Comparison of ENCODE assay signal across 11 cellular contexts in the genomic region with DNA sequence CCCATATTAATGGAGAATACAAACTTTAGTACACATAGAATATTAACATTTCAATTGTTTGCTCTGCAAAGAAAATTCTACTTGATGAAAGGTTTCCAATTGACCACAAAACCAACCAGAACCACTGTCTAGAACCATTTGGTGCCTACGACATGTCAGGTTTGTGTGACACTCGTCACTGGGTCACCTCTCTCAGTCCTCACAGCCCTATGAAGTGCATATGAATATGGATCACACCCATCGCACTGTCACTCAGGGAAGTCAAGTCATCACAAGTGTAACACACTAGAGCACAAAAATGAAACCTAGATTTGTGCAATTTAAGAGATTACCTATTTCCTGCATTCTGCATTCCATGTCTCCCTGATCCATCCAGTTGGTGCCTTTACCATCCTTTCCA. TPM values are rescaled to one million over a fixed set of nuclear protein-coding genes. Genes with fewer than 3 reads are reported as not detected.
A peak's percentile ranks its signal among the peaks of the same experiment; 100 is the strongest.
DNase-seq lines count a peak whose midpoint lies in the region; ATAC-seq, FAIRE-seq and TF ChIP-seq lines count a peak whose summit lies in the region.
"Had no signal": no experiment of that assay in that cellular context is flagged by ENCODE, and none has a peak within 500 bp of the region (broad histone marks: within the 10 kb centered on the region; RNA-seq: fewer than 3 reads in every experiment).

No MANE protein-coding gene starts in this region.

- no peak for TF ChIP-seq POLR2A in GM12878 (IDR thresholded peaks at IDR 0.05; ENCODE audit: low read depth, low read length)

- H3K4me1 ChIP-seq in GM12878 (ENCODE audit: control insufficient read depth, insufficient read depth, low read length) (peaks cover 49% of the 10 kb centered on the region), small intestine (ENCODE audit: control insufficient read depth in 2 of 2, insufficient read depth in 1 of 2, low read depth in 1 of 2, low read length in 1 of 2) (peaks cover 0 to 10% of the 10 kb centered on the region in 2 donors)

- POLR2A ChIA-PET in GM12878 (lab: Charles Lee) = interaction anchor here (0.9 to 3.2 kb wide), 2 partner anchors 13 to 43 kb away, joined by 3 to 62 read pairs; partner anchors contain the start of gene PTPN2

- H3K9me3 ChIP-seq in GM12878 (replicated peaks; ENCODE audit: control insufficient read depth, insufficient read depth, low read length) (no peaks in the 10 kb centered on the region; the same call in 2 of the 3 replicates), small intestine (ENCODE audit: control insufficient read depth, low read depth) (no peaks in the 10 kb centered on the region)
- H3K9me3 ChIP-seq: A549 had no signal

- intact Hi-C loops in activated CD4-positive, alpha-beta T cell treated with anti-CD3 and anti-CD28 coated beads, Interleukin-2, amount 10 ng/mL, durations not matched to agents 24 days and 14 days (cut with micrococcal nuclease) = loop anchor here (5.0 kb wide), 1 partner anchor 107 kb away; the partner anchor contains the start of gene SEH1L
- intact Hi-C loops in GM12878 (cut with micrococcal nuclease; ENCODE audit: unreplicated experiment) = no loop called here

- H3K27me3 ChIP-seq in GM12878 (replicated peaks in 1 of 2; ENCODE audit: control insufficient read depth in 2 of 2, insufficient read depth in 2 of 2, low read length in 1 of 2) (no peaks in the 10 kb centered on the region), small intestine (ENCODE audit: control insufficient read depth in 2 of 2, insufficient read depth in 2 of 2, low read length in 2 of 2) (no peaks in the 10 kb centered on the region)

- H3K36me3 Mint-ChIP-seq in activated CD4-positive, alpha-beta T cell treated with anti-CD3 and anti-CD28 coated beads, Interleukin-2, amount 10 ng/mL, durations not matched to agents 24 days and 14 days (ENCODE audit: low read depth) = peaks cover 40% of the 10 kb centered on the region
- H3K36me3 Mint-ChIP-seq in IgD-negative memory B cell (peaks cover 8% of the 10 kb centered on the region), chondrocyte (ENCODE audit: low read depth) (peaks cover 8% of the 10 kb centered on the region)

- WGBS in GM12878 (ENCODE audit: insufficient coverage, insufficient replicate concordance, low lambda C conversion rate, missing lambda C conversion rate) = 22% methylated on average over 3 of the region's 3 CpGs
- 74 to 94% (median 80%) methylated on average over 3 of the region's 3 CpGs for WGBS in small intestine, 3 donors

- H3K79me2 ChIP-seq in GM12878 (ENCODE audit: control insufficient read depth, insufficient read depth, low read length) = peaks cover 64% of the 10 kb centered on the region

- peak; percentile 23 for ATAC-seq in GM12878
- ATAC-seq: A549 had no signal

- no peak for TF ChIP-seq RAD21 in GM12878 (IDR thresholded peaks at IDR 0.05; ENCODE audit: insufficient read depth, low read depth, low read length)

- H4K20me1 ChIP-seq in GM12878 (ENCODE audit: control insufficient read depth, insufficient read depth) = no peaks in the 10 kb centered on the region

- SMC1A ChIA-PET in GM12878 (lab: Charles Lee; ENCODE audit: uncharacterized antibody, unreplicated experiment) = interaction anchor here (1.0 to 3.0 kb wide), 5 partner anchors 10 to 45 kb away, joined by 3 to 52 read pairs (median 5); partner anchors contain the start of gene PTPN2

- H3K27ac ChIP-seq in GM12878 (ENCODE audit: control insufficient read depth, insufficient read depth) (peak overlapping the region; percentile 95), small intestine (ENCODE audit: low read depth in 1 of 2, low read length in 1 of 2) (peak overlapping the region; percentile 37 to 71)

- no peak overlapping the region for H2AFZ ChIP-seq in GM12878 (ENCODE audit: control insufficient read depth, low read depth, low read length)

- H3K4me3 Mint-ChIP-seq in activated CD4-positive, alpha-beta T cell treated with anti-CD3 and anti-CD28 coated beads, Interleukin-2, amount 10 ng/mL, durations not matched to agents 24 days and 14 days = peak overlapping the region; percentile 74
- H3K4me3 Mint-ChIP-seq in IgD-negative memory B cell (peak overlapping the region; percentile 13 to 87 (median 82)), chondrocyte (ENCODE audit: unreplicated experiment) (no peak overlapping the region)

- no peak for TF ChIP-seq EP300 in GM12878 (IDR thresholded peaks at IDR 0.05; ENCODE audit: borderline replicate concordance in 1 of 2, control insufficient read depth in 1 of 2, low read depth in 2 of 2, low read length in 2 of 2)

- in situ Hi-C loops in GM12878 (cut with MboI) = no loop called here

- H3K9ac ChIP-seq in GM12878 (ENCODE audit: control insufficient read depth, insufficient read depth, low read length) = peak overlapping the region; percentile 44

- peaks cover 65% of the 10 kb centered on the region for H3K4me1 Mint-ChIP-seq in activated CD4-positive, alpha-beta T cell treated with anti-CD3 and anti-CD28 coated beads, Interleukin-2, amount 10 ng/mL, durations not matched to agents 24 days and 14 days
- H3K4me1 Mint-ChIP-seq in IgD-negative memory B cell (peaks cover 37 to 53% (median 48%) of the 10 kb centered on the region in 3 donors), chondrocyte (ENCODE audit: low read depth) (peaks cover 58% of the 10 kb centered on the region)

- TF ChIP-seq CTCF in GM12878 (IDR thresholded peaks at IDR 0.05 in 2 of 3, conservative IDR thresholded peaks at IDR 0.05 in 1 of 3; ENCODE audit: control insufficient read depth in 2 of 3, extremely low read depth in 1 of 3, insufficient read depth in 1 of 3, low read depth in 3 of 3, low read length in 3 of 3) (no peak), chondrocyte (IDR thresholded peaks at IDR 0.05) (no peak)

- CTCF ChIA-PET in GM12878 (lab: Yijun Ruan, JAX) = interaction anchor here (0.9 to 2.2 kb wide), 6 partner anchors 37 to 156 kb away, joined by 3 to 7 read pairs (median 4); no protein-coding TSS in a partner anchor

- H3K4me3 ChIP-seq in GM12878 = peak overlapping the region; percentile 4; the same call in 1 of the 2 replicates
- H3K4me3 ChIP-seq in small intestine (ENCODE audit: low read depth in 1 of 2, low read length in 2 of 2) = no peak overlapping the region
- H3K4me3 ChIP-seq: A549 had no signal

- no peaks in the 10 kb centered on the region for H3K9me3 Mint-ChIP-seq in activated CD4-positive, alpha-beta T cell treated with anti-CD3 and anti-CD28 coated beads, Interleukin-2, amount 10 ng/mL, durations not matched to agents 24 days and 14 days
- H3K9me3 Mint-ChIP-seq in IgD-negative memory B cell (no peaks in the 10 kb centered on the region), chondrocyte (ENCODE audit: low read depth) (no peaks in the 10 kb centered on the region)

- FAIRE-seq in GM12878 (lab: Jason Lieb, UNC) (no peak), small intestine (lab: Jason Lieb, UNC) (no peak)
- FAIRE-seq: A549 had no signal

- H3K27ac Mint-ChIP-seq in activated CD4-positive, alpha-beta T cell treated with anti-CD3 and anti-CD28 coated beads, Interleukin-2, amount 10 ng/mL, durations not matched to agents 24 days and 14 days = peak overlapping the region; percentile 95
- peak overlapping the region; percentile 76 to 98 (median 90) for H3K27ac Mint-ChIP-seq in IgD-negative memory B cell
- no peak overlapping the region for H3K27ac Mint-ChIP-seq in chondrocyte (ENCODE audit: unreplicated experiment)

- no peaks in the 10 kb centered on the region for H3K27me3 Mint-ChIP-seq in activated CD4-positive, alpha-beta T cell treated with anti-CD3 and anti-CD28 coated beads, Interleukin-2, amount 10 ng/mL, durations not matched to agents 24 days and 14 days
- H3K27me3 Mint-ChIP-seq in IgD-negative memory B cell (no peaks in the 10 kb centered on the region), chondrocyte (ENCODE audit: low read depth) (no peaks in the 10 kb centered on the region)

- H3K36me3 ChIP-seq in GM12878 (ENCODE audit: control insufficient read depth in 2 of 2, insufficient read depth in 2 of 2, low read length in 1 of 2) (peaks cover 0 to 2% of the 10 kb centered on the region in 2 experiments; a peak in 1 of 4 replicates), small intestine (ENCODE audit: control insufficient read depth in 2 of 2, insufficient read depth in 2 of 2, low read length in 2 of 2) (no peaks in the 10 kb centered on the region)

- H3K4me2 ChIP-seq in GM12878 (ENCODE audit: control insufficient read depth, insufficient read depth) = peak overlapping the region; percentile 96

- RAD21 ChIA-PET in GM12878 (lab: Charles Lee; ENCODE audit: unreplicated experiment) = interaction anchor here (2.1 to 3.0 kb wide), 2 partner anchors 17 to 43 kb away, joined by 7 to 81 read pairs; partner anchors contain the start of gene PTPN2

- BruUV-seq in GM12878 (replicated peaks; lab: Mats Ljungman, UMichigan) = no TSS peak

- DNase-seq in activated CD4-positive, alpha-beta T cell treated with anti-CD3 and anti-CD28 coated beads, Interleukin-2, amount 10 ng/mL, durations not matched to agents 24 days and 14 days = peak; percentile 72
- no peak for DNase-seq in activated CD4-positive, alpha-beta T cell treated with anti-CD3 and anti-CD28 coated beads, Interleukin-2, amount 50 U/mL, for 1 hour
- DNase-seq in GM12878 (ENCODE audit: low read depth, low spot score) = no peak
- DNase-seq in small intestine = no peak
- no peak for DNase-seq in chondrocyte (ENCODE audit: low spot score)
- DNase-seq in NCI-H2081 (lab: John Stamatoyannopoulos, UW) = no peak
- no peak for DNase-seq in HK-2 (ENCODE audit: unreplicated experiment)
- DNase-seq: nucleus accumbens, T1000 had no signal

RNA-seq across cellular contexts. Expression of gene PTPN2, which starts 43.7 kb away (rescaled TPM):
- total RNA-seq in activated CD4-positive, alpha-beta T cell treated with anti-CD3 and anti-CD28 coated beads, Interleukin-2, amount 10 ng/mL, durations not matched to agents 24 days and 14 days = 68.8 and 72.5 TPM in 2 replicates
- polyA plus RNA-seq in IgD-negative memory B cell (97.8 TPM), GM12878 (2011; rRNA removed) (83.0 and 114 TPM in 2 replicates), GM12878 (2014; fragmentation: Illumina TruSeq; extraction: Trizol) (78.3 and 84.3 TPM in 2 replicates), GM12878 (2014; fragmentation: Nextera tagmentation; extraction: Ambion mirVana) (10 to 100 TPM; 54.9 to 57.9 TPM), GM12878 (2014; rRNA removed) (39.4 and 53.5 TPM in 2 replicates), GM12878 (2016; fragmentation: Nextera tagmentation; extraction: Ambion mirVana) (10 to 100 TPM; 71.3 to 80.4 TPM), small intestine (10 to 100 TPM; 25.7 to 32.0 (median 30.3) TPM)
- total RNA-seq in GM12878 (2013; cell fraction: nucleolus; rRNA removed) = 161 and 163 TPM in 2 replicates
- total RNA-seq in GM12878 (2014; rRNA removed) (46.5 and 55.7 TPM in 2 replicates), GM12878 (2014; rRNA removed; fragmentation: Illumina TruSeq; extraction: Trizol) (85.5 and 86.7 TPM in 2 replicates), GM12878 (2021) (48.0 and 53.0 TPM in 2 replicates), chondrocyte (21.9 to 29.0 TPM (median 22.2 TPM) in 3 replicates)
- polyA plus RNA-seq in GM12878 (2011; ENCODE audit: low read depth) = 28.5 TPM
- 27.7 and 31.8 TPM in 2 replicates for polyA plus RNA-seq in GM12878 (2011; cell fraction: cytosol; rRNA removed)
- polyA plus RNA-seq in GM12878 (2011; cell fraction: nucleus; rRNA removed) = 67.0 and 73.2 TPM in 2 replicates
- polyA plus RNA-seq in GM12878 (2012) = 37.1 and 45.3 TPM in 2 replicates
- 33.9 and 84.9 TPM in 2 replicates for polyA minus RNA-seq in GM12878 (2011; rRNA and poly(A)+ RNA removed)
- polyA minus RNA-seq in GM12878 (2011; cell fraction: cytosol; rRNA and poly(A)+ RNA removed) = 13.6 and 37.3 TPM in 2 replicates
- polyA minus RNA-seq in GM12878 (2011; cell fraction: nucleus; rRNA and poly(A)+ RNA removed) = 23.6 and 37.5 TPM in 2 replicates
